26 cellular contexts compared by ENCODE assay signal in the genomic region with DNA sequence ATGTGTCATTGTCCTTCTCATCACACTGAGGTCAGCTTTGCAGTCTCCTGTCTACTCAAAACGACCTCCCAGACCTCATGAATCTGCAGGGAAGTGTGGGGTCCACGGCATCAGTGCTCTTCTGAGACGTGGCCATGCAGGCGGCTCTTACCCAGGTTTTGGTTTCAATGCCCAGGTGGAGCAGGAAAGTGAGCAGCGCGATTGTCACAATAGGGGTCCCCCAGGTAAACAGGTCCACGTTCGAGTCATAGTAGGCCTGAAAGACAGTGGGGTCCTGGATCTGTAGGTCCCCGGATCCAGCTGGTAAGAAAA.
"Had no signal": no experiment of that assay in that cellular context is flagged by ENCODE, and none has a peak within 500 bp of the region (broad histone marks: within the 10 kb centered on the region; RNA-seq: fewer than 3 reads in every experiment).

No MANE protein-coding gene starts in this region.

- H3K27ac ChIP-seq: neutrophil, pancreas, prostate gland, right lobe of liver, suprapubic skin, testis, tibial artery, transverse colon, vagina had no signal

- H3K4me3 ChIP-seq: pancreas, prostate gland, right lobe of liver, sigmoid colon, suprapubic skin, testis, tibial artery, transverse colon, vagina had no signal

- ATAC-seq: naive thymus-derived CD8-positive, alpha-beta T cell; natural killer cell treated with Interleukin-12 subunit alpha and Interleukin-12 subunit beta and Interleukin-15 and Interleukin-18, amount 100 ng/mL, for 72 hours; pancreas; right cardiac atrium; right lobe of liver; stimulated activated effector memory CD8-positive, alpha-beta T cell treated with anti-CD3 and anti-CD28 coated beads, Interleukin-12 subunit alpha, Interleukin-12 subunit beta, amount 100 ng/mL, for 72 hours; stimulated activated naive CD8-positive, alpha-beta T cell treated with anti-CD3 and anti-CD28 coated beads, Interleukin-15, amount 100 ng/mL, for 72 hours; stimulated activated naive CD8-positive, alpha-beta T cell treated with anti-CD3 and anti-CD28 coated beads, Interleukin-15, Interleukin-2, amounts not matched to agents 100 U/mL and 50 U/mL, for 24 hours had no signal

- H3K9me3 ChIP-seq: neutrophil, pancreas, prostate gland, right lobe of liver, sigmoid colon, suprapubic skin, testis, tibial artery, transverse colon, vagina had no signal

- DNase-seq: naive B cell; naive thymus-derived CD8-positive, alpha-beta T cell; nephron progenitor cell; nucleus accumbens; pancreas; right lobe of liver; small intestine; stimulated activated CD4-positive, alpha-beta T cell treated with anti-CD3 and anti-CD28 coated beads, Interleukin-15, amount 100 ng/mL, for 24 hours; stimulated activated CD4-positive, alpha-beta T cell treated with anti-CD3 and anti-CD28 coated beads, Interleukin-2, amount 100 ng/mL, for 24 hours; stimulated activated CD4-positive, alpha-beta T cell treated with anti-CD3 and anti-CD28 coated beads, Interleukin-2, amount 100 ng/mL, for 48 hours; stimulated activated CD4-positive, alpha-beta T cell treated with anti-CD3 and anti-CD28 coated beads, Interleukin-4, amount 100 ng/mL, for 24 hours; stimulated activated naive CD4-positive, alpha-beta T cell; stimulated activated naive CD8-positive, alpha-beta T cell treated with anti-CD3 and anti-CD28 coated beads, Interleukin-15, amount 100 ng/mL, for 72 hours; stimulated activated naive CD8-positive, alpha-beta T cell treated with anti-CD3 and anti-CD28 coated beads, Interleukin-15, Interleukin-2, amounts not matched to agents 100 U/mL and 50 U/mL, for 24 hours; substantia nigra; testis; tibial artery; transverse colon had no signal

- H3K36me3 ChIP-seq: neutrophil, pancreas, prostate gland, right lobe of liver, transverse colon had no signal

- H3K27me3 ChIP-seq: neutrophil, pancreas, right lobe of liver, sigmoid colon, suprapubic skin, testis, tibial artery, transverse colon, vagina had no signal

- H3K4me1 ChIP-seq: pancreas, prostate gland, right lobe of liver had no signal
